In the genomic region with DNA sequence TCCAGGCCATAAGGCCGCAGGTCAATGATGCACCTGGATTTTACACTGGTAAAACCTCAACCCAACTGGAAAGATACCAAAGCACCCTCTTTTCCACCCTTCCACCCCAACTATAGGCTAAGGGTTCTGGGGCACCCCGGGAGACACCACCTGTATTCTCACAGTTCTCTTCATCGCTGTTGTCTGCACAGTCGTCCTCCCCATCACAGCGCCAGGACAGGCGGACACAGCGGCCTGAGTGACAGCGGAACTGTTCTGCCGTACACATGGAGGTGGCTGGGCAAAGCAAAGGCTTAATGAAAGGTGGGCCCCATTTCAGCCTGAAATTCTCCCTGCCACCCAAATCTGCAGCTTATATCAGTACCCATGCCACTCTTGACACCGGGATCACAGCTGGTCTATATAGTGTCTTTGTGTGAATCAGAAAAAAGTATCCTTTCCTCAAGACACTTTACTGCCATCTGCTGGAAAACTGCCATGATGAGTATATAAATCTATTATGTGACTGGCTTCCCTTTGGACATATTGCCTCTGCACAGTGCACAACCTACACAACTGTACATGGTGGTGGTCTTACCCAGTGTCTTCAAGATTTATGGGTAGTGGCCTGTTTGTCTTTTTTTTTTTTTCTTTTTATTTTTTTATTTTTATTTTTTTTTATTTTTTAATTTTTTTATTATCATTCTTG, we compare ENCODE assay signal across 8 cellular contexts. TPM values are rescaled to one million over a fixed set of nuclear protein-coding genes. Genes with fewer than 3 reads are reported as not detected.
A peak's percentile ranks its signal among the peaks of the same experiment; 100 is the strongest.
DNase-seq lines count a peak whose midpoint lies in the region; ATAC-seq and TF ChIP-seq lines count a peak whose summit lies in the region.

No MANE protein-coding gene starts in this region.

- H3K4me3 Mint-ChIP-seq in endothelial cell (ENCODE audit: unreplicated experiment), result no peak overlapping the region

- H3K36me3 Mint-ChIP-seq in endothelial cell (ENCODE audit: low read depth, unreplicated experiment), result peaks cover 21% of the 10 kb centered on the region

- peaks cover 4% of the 10 kb centered on the region for H3K27me3 Mint-ChIP-seq in endothelial cell (ENCODE audit: unreplicated experiment)

- peaks cover 3% of the 10 kb centered on the region for H3K4me1 Mint-ChIP-seq in endothelial cell (ENCODE audit: unreplicated experiment)

- no peak overlapping the region for H3K27ac Mint-ChIP-seq in endothelial cell (ENCODE audit: unreplicated experiment)

- H3K9me3 Mint-ChIP-seq in endothelial cell (ENCODE audit: unreplicated experiment), result no peaks in the 10 kb centered on the region

- ATAC-seq in stimulated activated naive CD8-positive, alpha-beta T cell treated with anti-CD3 and anti-CD28 coated beads, Interleukin-15, Interleukin-2, amounts not matched to agents 100 U/mL and 50 U/mL, for 24 hours, result peak; percentile 28
- ATAC-seq in GM18858 (IDR thresholded peaks at IDR 0.05; ENCODE audit: unreplicated experiment), result no peak

- DNase-seq in COLO829 (ENCODE audit: low spot score), result peak; percentile 58
- DNase-seq in HCEC 1CT, result peak; percentile 63
- DNase-seq in NOMO-1 treated with dmso at 0.1 percent for 144 hours (lab: John Stamatoyannopoulos, UW; ENCODE audit: unreplicated experiment), result peak; percentile 52
- DNase-seq in endothelial cell (ENCODE audit: low spot score), result no peak
- no peak for DNase-seq in stimulated activated naive CD8-positive, alpha-beta T cell treated with anti-CD3 and anti-CD28 coated beads, Interleukin-15, Interleukin-2, amounts not matched to agents 100 U/mL and 50 U/mL, for 24 hours
- no peak for DNase-seq in activated CD4-positive, CD25-positive, alpha-beta regulatory T cell (lab: John Stamatoyannopoulos, UW)
- DNase-seq in cerebellar cortex (ENCODE audit: low spot score), result no peak

- peak; percentile 24 for TF ChIP-seq CTCF in endothelial cell (IDR thresholded peaks at IDR 0.05; ENCODE audit: unreplicated experiment)

RNA-seq across cellular contexts. Expression of a gene that starts 21.5 kb away (rescaled TPM):
- 21.8 TPM for total RNA-seq in endothelial cell (ENCODE audit: unreplicated experiment)

RNA-seq across cellular contexts. Expression of a gene that starts 39.7 kb away (rescaled TPM):
- total RNA-seq in endothelial cell (ENCODE audit: unreplicated experiment), result 30.0 TPM

RNA-seq across cellular contexts. Expression of a gene that starts 50.8 kb away (rescaled TPM):
- total RNA-seq in endothelial cell (ENCODE audit: unreplicated experiment), result 84.4 TPM

Comparison
In these comparisons a context has a peak if more than half of its experiments do, and no peak if none do; other contexts are left out.
1. DNase-seq: peak in COLO829 (single experiment), HCEC 1CT (single experiment) and NOMO-1 treated with dmso at 0.1 percent for 144 hours (single experiment); none in endothelial cell (single experiment), stimulated activated naive CD8-positive, alpha-beta T cell treated with anti-CD3 and anti-CD28 coated beads, Interleukin-15, Interleukin-2, amounts not matched to agents 100 U/mL and 50 U/mL, for 24 hours (single experiment), activated CD4-positive, CD25-positive, alpha-beta regulatory T cell (0 of 4) and cerebellar cortex (single experiment).